17 cellular contexts compared by ENCODE assay signal in genomic region chr3:188067932-188068331, GRCh38.
DNase-seq lines count a peak whose midpoint lies in the region; ATAC-seq and TF ChIP-seq lines count a peak whose summit lies in the region.
"Had no signal": no experiment of that assay in that cellular context is flagged by ENCODE, and none has a peak within 500 bp of the region (broad histone marks: within the 10 kb centered on the region; RNA-seq: fewer than 3 reads in every experiment).

No MANE protein-coding gene starts in this region.

- no peaks in the 10 kb centered on the region for H3K9me3 ChIP-seq in SK-N-SH
- no peaks in the 10 kb centered on the region for H3K9me3 ChIP-seq in MM.1S (replicated peaks; ENCODE audit: insufficient read depth, low read length)
- H3K9me3 ChIP-seq: right atrium auricular region had no signal

- H4K20me1 ChIP-seq in SK-N-SH (ENCODE audit: insufficient read depth) (no peaks in the 10 kb centered on the region), MM.1S (ENCODE audit: insufficient read depth, low read length) (no peaks in the 10 kb centered on the region)

- no peak overlapping the region for H3K9ac ChIP-seq in SK-N-SH
- H3K9ac ChIP-seq in MM.1S (ENCODE audit: low read length) = no peak overlapping the region

- H3K27me3 ChIP-seq in SK-N-SH (ENCODE audit: insufficient read depth) (no peaks in the 10 kb centered on the region), MM.1S (replicated peaks; ENCODE audit: insufficient read depth, low read length) (no peaks in the 10 kb centered on the region)
- H3K27me3 ChIP-seq: right atrium auricular region had no signal

- peaks cover 0 to 9% of the 10 kb centered on the region in 2 experiments; a peak in 2 of 4 replicates for H3K4me1 ChIP-seq in SK-N-SH (ENCODE audit: control insufficient read depth in 1 of 2, insufficient read depth in 2 of 2, low read depth in 1 of 2, low read length in 1 of 2)
- no peaks in the 10 kb centered on the region for H3K4me1 ChIP-seq in MM.1S (ENCODE audit: low read length)

- peak overlapping the region; percentile 47; the same call in 1 of the 2 replicates for H2AFZ ChIP-seq in SK-N-SH (ENCODE audit: low read depth)
- H2AFZ ChIP-seq in MM.1S (ENCODE audit: low read length) = no peak overlapping the region

- DNase-seq in GM04504 (ENCODE audit: low read depth) = peak; percentile 47
- DNase-seq in SK-N-SH = no peak
- DNase-seq in fibroblast of mammary gland (ENCODE audit: low read depth) = peak; percentile 87
- peak; percentile 61 for DNase-seq in skeletal muscle cell (ENCODE audit: low read depth)
- no peak for DNase-seq in substantia nigra (lab: John Stamatoyannopoulos, UW)
- DNase-seq in MM.1S = no peak
- DNase-seq: activated naive CD4-positive, alpha-beta T cell; CD4-positive, CD25-positive, alpha-beta regulatory T cell; KG1; left cardiac atrium; naive thymus-derived CD4-positive, alpha-beta T cell; NCI-H187 treated with DMSO at 0.1 percent for 48 hours; NCI-H82 had no signal

- H3K4me3 ChIP-seq in SK-N-SH (ENCODE audit: low read depth in 2 of 2, low read length in 1 of 2) = no peak overlapping the region
- H3K4me3 ChIP-seq in fibroblast of mammary gland (ENCODE audit: control insufficient read depth, low read depth, low read length) = no peak overlapping the region
- no peak overlapping the region for H3K4me3 ChIP-seq in skeletal muscle cell (ENCODE audit: low read depth, low read length)
- H3K4me3 ChIP-seq in MM.1S (ENCODE audit: low read length) = no peak overlapping the region
- H3K4me3 ChIP-seq: coronary artery, right atrium auricular region had no signal

- ATAC-seq in HG03439 (IDR thresholded peaks at IDR 0.05; ENCODE audit: unreplicated experiment) (no peak), HG02588 (IDR thresholded peaks at IDR 0.05; ENCODE audit: unreplicated experiment) (no peak)
- ATAC-seq: naive thymus-derived CD4-positive, alpha-beta T cell had no signal

- no peak for TF ChIP-seq EP300 in SK-N-SH (IDR thresholded peaks at IDR 0.05; ENCODE audit: borderline replicate concordance in 1 of 2, low read depth in 1 of 2, low read length in 1 of 2)

- TF ChIP-seq CTCF in SK-N-SH (IDR thresholded peaks at IDR 0.05) = no peak
- TF ChIP-seq CTCF in fibroblast of mammary gland (conservative IDR thresholded peaks at IDR 0.05; ENCODE audit: control insufficient read depth, insufficient read depth, low read depth, low read length) = no peak
- no peak for TF ChIP-seq CTCF in MM.1S (IDR thresholded peaks at IDR 0.05; ENCODE audit: low read length)

- H3K9me2 ChIP-seq in SK-N-SH (no peaks in the 10 kb centered on the region), MM.1S (replicated peaks; ENCODE audit: insufficient read depth, low read length) (no peaks in the 10 kb centered on the region)

- CTCF ChIA-PET in SK-N-SH (lab: Yijun Ruan, JAX) = no interaction called here

- H3K4me2 ChIP-seq in SK-N-SH (peak overlapping the region; percentile 22; the same call in 1 of the 2 replicates), MM.1S (ENCODE audit: low read depth, low read length) (no peak overlapping the region)

- peaks cover 12% of the 10 kb centered on the region for H3F3A ChIP-seq in SK-N-SH (replicated peaks; ENCODE audit: insufficient read depth)
- H3F3A ChIP-seq in MM.1S (ENCODE audit: insufficient read depth, low read length) = no peaks in the 10 kb centered on the region

- TF ChIP-seq RAD21 in SK-N-SH (IDR thresholded peaks at IDR 0.05; ENCODE audit: low read length) = no peak

- POLR2A ChIA-PET in SK-N-SH (lab: Yijun Ruan, JAX) = no interaction called here

- H3K79me2 ChIP-seq in SK-N-SH (ENCODE audit: insufficient read depth) (no peaks in the 10 kb centered on the region), MM.1S (ENCODE audit: low read length) (no peaks in the 10 kb centered on the region)

- H3K36me3 ChIP-seq in SK-N-SH (replicated peaks in 1 of 2; ENCODE audit: control insufficient read depth in 1 of 2, insufficient read depth in 2 of 2, low read length in 1 of 2) (no peaks in the 10 kb centered on the region), MM.1S (replicated peaks; ENCODE audit: insufficient read depth, low read length) (no peaks in the 10 kb centered on the region)
- H3K36me3 ChIP-seq: right atrium auricular region had no signal

- H3K27ac ChIP-seq in SK-N-SH (ENCODE audit: low read depth in 2 of 2, low read length in 1 of 2) (peak overlapping the region in 1 of 2 experiments; percentile 62; a peak in 2 of 4 replicates), substantia nigra (ENCODE audit: low read depth, low read length, poor library complexity, severe bottlenecking) (no peak overlapping the region), MM.1S (ENCODE audit: low read length) (no peak overlapping the region)
- H3K27ac ChIP-seq: coronary artery, right atrium auricular region had no signal

TF ChIP-seq in SK-N-SH, 30 proteins besides CTCF, POLR2A, EP300 and RAD21 (continues in another document):
- TF ChIP-seq FOXM1 (IDR thresholded peaks at IDR 0.05; ENCODE audit: low read depth) = no peak
- no peak for TF ChIP-seq USF2 (IDR thresholded peaks at IDR 0.05; ENCODE audit: borderline replicate concordance, low read depth, low read length)
- TF ChIP-seq GABPA (IDR thresholded peaks at IDR 0.05; ENCODE audit: low read depth) = no peak
- peak; percentile 77 for TF ChIP-seq USF1 (IDR thresholded peaks at IDR 0.05; ENCODE audit: borderline replicate concordance, low read depth)
- no peak for TF ChIP-seq NRF1 (IDR thresholded peaks at IDR 0.05; ENCODE audit: low read depth, low read length)
- TF ChIP-seq MAX (IDR thresholded peaks at IDR 0.05; ENCODE audit: low read depth) = peak; percentile 35; the same call in 1 of the 2 replicates
- no peak for TF ChIP-seq CHD2 (IDR thresholded peaks at IDR 0.05; ENCODE audit: low read length, partially characterized antibody)
- TF ChIP-seq FOSL2 (IDR thresholded peaks at IDR 0.05; ENCODE audit: borderline replicate concordance, low read depth) = peak; percentile 56; the same call in 1 of the 2 replicates
- TF ChIP-seq MEF2A (IDR thresholded peaks at IDR 0.05; ENCODE audit: borderline replicate concordance, low read depth) = no peak
- no peak for TF ChIP-seq POLR2AphosphoS5 (IDR thresholded peaks at IDR 0.05; ENCODE audit: low read depth, low read length)
- no peak for TF ChIP-seq TEAD4 (IDR thresholded peaks at IDR 0.05; ENCODE audit: borderline replicate concordance, insufficient read depth)
- no peak for TF ChIP-seq YY1 (IDR thresholded peaks at IDR 0.05; ENCODE audit: low read depth)
- no peak for TF ChIP-seq RCOR1 (IDR thresholded peaks at IDR 0.05; ENCODE audit: low read length)
- TF ChIP-seq NFIC (IDR thresholded peaks at IDR 0.05; ENCODE audit: borderline replicate concordance) = no peak
- TF ChIP-seq EZH2phosphoT487 (IDR thresholded peaks at IDR 0.05; ENCODE audit: borderline replicate concordance, low read depth) = no peak
- TF ChIP-seq JUND (IDR thresholded peaks at IDR 0.05) = peak; percentile 46; the same call in 1 of the 2 replicates
- no peak for TF ChIP-seq RXRA (IDR thresholded peaks at IDR 0.05; ENCODE audit: borderline replicate concordance, low read depth)
- TF ChIP-seq PBX3 (IDR thresholded peaks at IDR 0.05) = peak; percentile 78
- TF ChIP-seq FOXJ3 (CRISPR knock-in tag; IDR thresholded peaks at IDR 0.05) = no peak
- no peak for TF ChIP-seq IRF3 (IDR thresholded peaks at IDR 0.05; ENCODE audit: low read depth, low read length)
- no peak for TF ChIP-seq MXI1 (IDR thresholded peaks at IDR 0.05; ENCODE audit: low read depth, low read length)
- no peak for TF ChIP-seq SMC3 (IDR thresholded peaks at IDR 0.05; ENCODE audit: low read depth, low read length)
- TF ChIP-seq TAF1 (IDR thresholded peaks at IDR 0.05; ENCODE audit: borderline replicate concordance, low read depth, low read length) = no peak
- no peak for TF ChIP-seq SIN3A (IDR thresholded peaks at IDR 0.05; ENCODE audit: borderline replicate concordance, low read depth, low read length)
- no peak for TF ChIP-seq GATA2 (CRISPR knock-in tag; IDR thresholded peaks at IDR 0.05)
- TF ChIP-seq ELF1 (IDR thresholded peaks at IDR 0.05) = no peak

Comparison
In these comparisons a context has a peak if more than half of its experiments do, and no peak if none do; other contexts are left out.
1. DNase-seq: peak in GM04504 (single experiment), fibroblast of mammary gland (single experiment) and skeletal muscle cell (single experiment); none in SK-N-SH (single experiment), substantia nigra (0 of 49) and MM.1S (single experiment).